1 cellular context compared by ENCODE assay signal in the genomic region with DNA sequence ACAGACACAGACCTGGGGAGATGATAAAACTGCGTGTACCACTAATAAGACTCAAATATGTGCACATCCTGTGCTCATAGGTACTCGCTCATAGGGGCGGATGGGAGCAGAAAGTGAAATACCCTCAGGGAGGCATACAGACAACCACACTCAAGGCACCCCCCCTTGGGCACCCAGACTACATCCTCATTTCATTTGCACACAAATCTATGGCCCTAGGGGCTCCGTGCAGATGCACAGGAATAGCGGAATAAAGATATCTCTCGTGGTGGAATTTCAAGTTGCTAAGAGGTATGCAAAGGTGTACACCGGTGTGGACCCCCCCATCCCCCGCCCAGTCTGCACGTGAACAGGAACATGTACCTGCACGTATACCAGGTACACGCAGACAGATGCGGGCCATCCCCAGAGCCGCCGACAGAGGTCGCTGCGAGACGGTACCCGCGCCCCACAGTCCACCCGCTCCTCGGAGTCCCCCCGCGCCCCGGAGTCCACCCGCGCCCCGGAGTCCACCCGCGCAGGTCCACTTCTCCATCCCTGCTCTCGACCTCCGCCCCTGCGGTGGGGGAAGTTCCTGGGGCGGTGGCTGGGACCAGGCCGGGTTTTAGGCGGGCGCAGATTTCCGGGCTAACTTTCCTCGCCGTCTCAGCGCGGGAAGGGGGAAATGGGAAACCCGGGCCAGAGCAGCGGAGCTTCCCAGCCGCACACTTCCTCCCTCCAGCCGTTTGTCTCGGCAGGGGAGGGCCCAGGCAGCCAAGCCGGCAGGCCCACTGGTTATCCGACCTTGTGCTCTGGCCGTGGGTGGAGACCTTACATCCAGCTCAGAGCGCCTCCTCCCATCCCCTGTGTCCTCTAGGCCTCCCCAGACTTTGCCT.
TF ChIP-seq lines count a peak whose summit lies in the region.

No MANE protein-coding gene starts in this region.

TF ChIP-seq in HEK293, 187 proteins besides CTCF, POLR2A, EP300 and RAD21 (continued from another document and continues in another):
- TF ChIP-seq KLF17 (tag by site-specific recombination; IDR thresholded peaks at IDR 0.05): no peak
- no peak for TF ChIP-seq ZNF202 (tag by site-specific recombination; IDR thresholded peaks at IDR 0.05; ENCODE audit: borderline replicate concordance)
- peak; percentile 93 for TF ChIP-seq ZBTB10 (tag by site-specific recombination; IDR thresholded peaks at IDR 0.05)
- no peak for TF ChIP-seq MEIS1 (CRISPR knock-in tag; IDR thresholded peaks at IDR 0.05; ENCODE audit: borderline replicate concordance)
- no peak for TF ChIP-seq HOXD13 (CRISPR knock-in tag; IDR thresholded peaks at IDR 0.05; ENCODE audit: borderline replicate concordance)
- 0 out of 2 replicates have a peak, but pooled peaks have one; percentile 20 for TF ChIP-seq ZNF239 (tag by site-specific recombination; IDR thresholded peaks at IDR 0.05)
- TF ChIP-seq ZNF114 (tag by site-specific recombination; IDR thresholded peaks at IDR 0.05): no peak
- TF ChIP-seq, protein P1, sequence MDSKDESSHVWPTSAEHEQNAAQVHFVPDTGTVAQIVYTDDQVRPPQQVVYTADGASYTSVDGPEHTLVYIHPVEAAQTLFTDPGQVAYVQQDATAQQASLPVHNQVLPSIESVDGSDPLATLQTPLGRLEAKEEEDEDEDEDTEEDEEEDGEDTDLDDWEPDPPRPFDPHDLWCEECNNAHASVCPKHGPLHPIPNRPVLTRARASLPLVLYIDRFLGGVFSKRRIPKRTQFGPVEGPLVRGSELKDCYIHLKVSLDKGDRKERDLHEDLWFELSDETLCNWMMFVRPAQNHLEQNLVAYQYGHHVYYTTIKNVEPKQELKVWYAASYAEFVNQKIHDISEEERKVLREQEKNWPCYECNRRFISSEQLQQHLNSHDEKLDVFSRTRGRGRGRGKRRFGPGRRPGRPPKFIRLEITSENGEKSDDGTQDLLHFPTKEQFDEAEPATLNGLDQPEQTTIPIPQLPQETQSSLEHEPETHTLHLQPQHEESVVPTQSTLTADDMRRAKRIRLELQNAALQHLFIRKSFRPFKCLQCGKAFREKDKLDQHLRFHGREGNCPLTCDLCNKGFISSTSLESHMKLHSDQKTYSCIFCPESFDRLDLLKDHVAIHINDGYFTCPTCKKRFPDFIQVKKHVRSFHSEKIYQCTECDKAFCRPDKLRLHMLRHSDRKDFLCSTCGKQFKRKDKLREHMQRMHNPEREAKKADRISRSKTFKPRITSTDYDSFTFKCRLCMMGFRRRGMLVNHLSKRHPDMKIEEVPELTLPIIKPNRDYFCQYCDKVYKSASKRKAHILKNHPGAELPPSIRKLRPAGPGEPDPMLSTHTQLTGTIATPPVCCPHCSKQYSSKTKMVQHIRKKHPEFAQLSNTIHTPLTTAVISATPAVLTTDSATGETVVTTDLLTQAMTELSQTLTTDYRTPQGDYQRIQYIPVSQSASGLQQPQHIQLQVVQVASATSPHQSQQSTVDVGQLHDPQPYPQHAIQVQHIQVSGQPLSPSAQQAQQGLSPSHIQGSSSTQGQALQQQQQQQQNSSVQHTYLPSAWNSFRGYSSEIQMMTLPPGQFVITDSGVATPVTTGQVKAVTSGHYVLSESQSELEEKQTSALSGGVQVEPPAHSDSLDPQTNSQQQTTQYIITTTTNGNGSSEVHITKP (tag by site-specific recombination; IDR thresholded peaks at IDR 0.05): peak; percentile 57; the same call in 1 of the 2 replicates
- no peak for TF ChIP-seq ZNF404 (tag by site-specific recombination; IDR thresholded peaks at IDR 0.05)
- TF ChIP-seq ZNF146 (tag by site-specific recombination; IDR thresholded peaks at IDR 0.05): no peak
- TF ChIP-seq ZBTB17 (tag by site-specific recombination; IDR thresholded peaks at IDR 0.05): peak; percentile 40; the same call in 1 of the 2 replicates
- TF ChIP-seq ZNF112 (tag by site-specific recombination; IDR thresholded peaks at IDR 0.05): no peak
- TF ChIP-seq ZNF510 (tag by site-specific recombination; IDR thresholded peaks at IDR 0.05; ENCODE audit: insufficient replicate concordance): no peak
- no peak for TF ChIP-seq HOXA7 (CRISPR knock-in tag; IDR thresholded peaks at IDR 0.05; ENCODE audit: borderline replicate concordance)
- no peak for TF ChIP-seq KLF10 (tag by site-specific recombination; IDR thresholded peaks at IDR 0.05)
- TF ChIP-seq ZNF704 (tag by site-specific recombination; IDR thresholded peaks at IDR 0.05): no peak
- TF ChIP-seq ZNF214 (tag by site-specific recombination; IDR thresholded peaks at IDR 0.05; ENCODE audit: borderline replicate concordance): no peak
- TF ChIP-seq, protein P2, sequence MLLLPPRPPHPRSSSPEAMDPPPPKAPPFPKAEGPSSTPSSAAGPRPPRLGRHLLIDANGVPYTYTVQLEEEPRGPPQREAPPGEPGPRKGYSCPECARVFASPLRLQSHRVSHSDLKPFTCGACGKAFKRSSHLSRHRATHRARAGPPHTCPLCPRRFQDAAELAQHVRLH (tag by site-specific recombination; IDR thresholded peaks at IDR 0.05): 0 out of 2 replicates have a peak, but pooled peaks have one; percentile 10
- TF ChIP-seq KLF1 (tag by site-specific recombination; IDR thresholded peaks at IDR 0.05): peak; percentile 31; the same call in 1 of the 2 replicates
- no peak for TF ChIP-seq ZNF585B (tag by site-specific recombination; IDR thresholded peaks at IDR 0.05)
- peak; percentile 86 for TF ChIP-seq ZNF223 (tag by site-specific recombination; IDR thresholded peaks at IDR 0.05)
- 0 out of 2 replicates have a peak, but pooled peaks have one; percentile 31 for TF ChIP-seq ZSCAN23 (tag by site-specific recombination; IDR thresholded peaks at IDR 0.05)
- peak; percentile 78 for TF ChIP-seq ZNF777 (tag by site-specific recombination; IDR thresholded peaks at IDR 0.05; ENCODE audit: borderline replicate concordance)
- TF ChIP-seq GLI4 (tag by site-specific recombination; IDR thresholded peaks at IDR 0.05): 0 out of 2 replicates have a peak, but pooled peaks have one; percentile 33
- peak; percentile 89 for TF ChIP-seq ZXDB (tag by site-specific recombination; IDR thresholded peaks at IDR 0.05)
- TF ChIP-seq ZNF544 (tag by site-specific recombination; IDR thresholded peaks at IDR 0.05): no peak
- TF ChIP-seq ZNF629 (tag by site-specific recombination; IDR thresholded peaks at IDR 0.05): no peak
- TF ChIP-seq, protein P3, sequence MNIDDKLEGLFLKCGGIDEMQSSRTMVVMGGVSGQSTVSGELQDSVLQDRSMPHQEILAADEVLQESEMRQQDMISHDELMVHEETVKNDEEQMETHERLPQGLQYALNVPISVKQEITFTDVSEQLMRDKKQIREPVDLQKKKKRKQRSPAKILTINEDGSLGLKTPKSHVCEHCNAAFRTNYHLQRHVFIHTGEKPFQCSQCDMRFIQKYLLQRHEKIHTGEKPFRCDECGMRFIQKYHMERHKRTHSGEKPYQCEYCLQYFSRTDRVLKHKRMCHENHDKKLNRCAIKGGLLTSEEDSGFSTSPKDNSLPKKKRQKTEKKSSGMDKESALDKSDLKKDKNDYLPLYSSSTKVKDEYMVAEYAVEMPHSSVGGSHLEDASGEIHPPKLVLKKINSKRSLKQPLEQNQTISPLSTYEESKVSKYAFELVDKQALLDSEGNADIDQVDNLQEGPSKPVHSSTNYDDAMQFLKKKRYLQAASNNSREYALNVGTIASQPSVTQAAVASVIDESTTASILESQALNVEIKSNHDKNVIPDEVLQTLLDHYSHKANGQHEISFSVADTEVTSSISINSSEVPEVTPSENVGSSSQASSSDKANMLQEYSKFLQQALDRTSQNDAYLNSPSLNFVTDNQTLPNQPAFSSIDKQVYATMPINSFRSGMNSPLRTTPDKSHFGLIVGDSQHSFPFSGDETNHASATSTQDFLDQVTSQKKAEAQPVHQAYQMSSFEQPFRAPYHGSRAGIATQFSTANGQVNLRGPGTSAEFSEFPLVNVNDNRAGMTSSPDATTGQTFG (tag by site-specific recombination; IDR thresholded peaks at IDR 0.05; ENCODE audit: borderline replicate concordance): no peak
- TF ChIP-seq ZNF433 (tag by site-specific recombination; IDR thresholded peaks at IDR 0.05; ENCODE audit: low read depth): no peak
- TF ChIP-seq SP2 (tag by site-specific recombination; IDR thresholded peaks at IDR 0.05): peak; percentile 55
- TF ChIP-seq ZIC2 (tag by site-specific recombination; IDR thresholded peaks at IDR 0.05): 0 out of 2 replicates have a peak, but pooled peaks have one; percentile 57
- TF ChIP-seq, protein P4, sequence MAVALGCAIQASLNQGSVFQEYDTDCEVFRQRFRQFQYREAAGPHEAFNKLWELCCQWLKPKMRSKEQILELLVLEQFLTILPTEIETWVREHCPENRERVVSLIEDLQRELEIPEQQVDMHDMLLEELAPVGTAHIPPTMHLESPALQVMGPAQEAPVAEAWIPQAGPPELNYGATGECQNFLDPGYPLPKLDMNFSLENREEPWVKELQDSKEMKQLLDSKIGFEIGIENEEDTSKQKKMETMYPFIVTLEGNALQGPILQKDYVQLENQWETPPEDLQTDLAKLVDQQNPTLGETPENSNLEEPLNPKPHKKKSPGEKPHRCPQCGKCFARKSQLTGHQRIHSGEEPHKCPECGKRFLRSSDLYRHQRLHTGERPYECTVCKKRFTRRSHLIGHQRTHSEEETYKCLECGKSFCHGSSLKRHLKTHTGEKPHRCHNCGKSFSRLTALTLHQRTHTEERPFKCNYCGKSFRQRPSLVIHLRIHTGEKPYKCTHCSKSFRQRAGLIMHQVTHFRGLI (tag by site-specific recombination; IDR thresholded peaks at IDR 0.05): no peak
- TF ChIP-seq KLF8 (tag by site-specific recombination; IDR thresholded peaks at IDR 0.05): peak; percentile 51; the same call in 1 of the 2 replicates
- no peak for TF ChIP-seq ZNF157 (tag by site-specific recombination; IDR thresholded peaks at IDR 0.05)
- TF ChIP-seq, protein P5, sequence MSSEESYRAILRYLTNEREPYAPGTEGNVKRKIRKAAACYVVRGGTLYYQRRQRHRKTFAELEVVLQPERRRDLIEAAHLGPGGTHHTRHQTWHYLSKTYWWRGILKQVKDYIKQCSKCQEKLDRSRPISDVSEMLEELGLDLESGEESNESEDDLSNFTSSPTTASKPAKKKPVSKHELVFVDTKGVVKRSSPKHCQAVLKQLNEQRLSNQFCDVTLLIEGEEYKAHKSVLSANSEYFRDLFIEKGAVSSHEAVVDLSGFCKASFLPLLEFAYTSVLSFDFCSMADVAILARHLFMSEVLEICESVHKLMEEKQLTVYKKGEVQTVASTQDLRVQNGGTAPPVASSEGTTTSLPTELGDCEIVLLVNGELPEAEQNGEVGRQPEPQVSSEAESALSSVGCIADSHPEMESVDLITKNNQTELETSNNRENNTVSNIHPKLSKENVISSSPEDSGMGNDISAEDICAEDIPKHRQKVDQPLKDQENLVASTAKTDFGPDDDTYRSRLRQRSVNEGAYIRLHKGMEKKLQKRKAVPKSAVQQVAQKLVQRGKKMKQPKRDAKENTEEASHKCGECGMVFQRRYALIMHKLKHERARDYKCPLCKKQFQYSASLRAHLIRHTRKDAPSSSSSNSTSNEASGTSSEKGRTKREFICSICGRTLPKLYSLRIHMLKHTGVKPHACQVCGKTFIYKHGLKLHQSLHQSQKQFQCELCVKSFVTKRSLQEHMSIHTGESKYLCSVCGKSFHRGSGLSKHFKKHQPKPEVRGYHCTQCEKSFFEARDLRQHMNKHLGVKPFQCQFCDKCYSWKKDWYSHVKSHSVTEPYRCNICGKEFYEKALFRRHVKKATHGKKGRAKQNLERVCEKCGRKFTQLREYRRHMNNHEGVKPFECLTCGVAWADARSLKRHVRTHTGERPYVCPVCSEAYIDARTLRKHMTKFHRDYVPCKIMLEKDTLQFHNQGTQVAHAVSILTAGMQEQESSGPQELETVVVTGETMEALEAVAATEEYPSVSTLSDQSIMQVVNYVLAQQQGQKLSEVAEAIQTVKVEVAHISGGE (tag by site-specific recombination; conservative IDR thresholded peaks at IDR 0.05; ENCODE audit: low read depth): peak; percentile 85
- no peak for TF ChIP-seq ZNF155 (tag by site-specific recombination; IDR thresholded peaks at IDR 0.05)
- TF ChIP-seq OVOL3 (tag by site-specific recombination; IDR thresholded peaks at IDR 0.05): no peak
- no peak for TF ChIP-seq ZNF311 (tag by site-specific recombination; IDR thresholded peaks at IDR 0.05; ENCODE audit: borderline replicate concordance)
- peak; percentile 75; the same call in 1 of the 2 replicates for TF ChIP-seq ZNF561 (tag by site-specific recombination; IDR thresholded peaks at IDR 0.05; ENCODE audit: borderline replicate concordance)
- TF ChIP-seq ZNF248 (tag by site-specific recombination; IDR thresholded peaks at IDR 0.05): no peak
- TF ChIP-seq GLIS2 (tag by site-specific recombination; IDR thresholded peaks at IDR 0.05): no peak; the same call in 1 of the 2 replicates
